In the genomic region with DNA sequence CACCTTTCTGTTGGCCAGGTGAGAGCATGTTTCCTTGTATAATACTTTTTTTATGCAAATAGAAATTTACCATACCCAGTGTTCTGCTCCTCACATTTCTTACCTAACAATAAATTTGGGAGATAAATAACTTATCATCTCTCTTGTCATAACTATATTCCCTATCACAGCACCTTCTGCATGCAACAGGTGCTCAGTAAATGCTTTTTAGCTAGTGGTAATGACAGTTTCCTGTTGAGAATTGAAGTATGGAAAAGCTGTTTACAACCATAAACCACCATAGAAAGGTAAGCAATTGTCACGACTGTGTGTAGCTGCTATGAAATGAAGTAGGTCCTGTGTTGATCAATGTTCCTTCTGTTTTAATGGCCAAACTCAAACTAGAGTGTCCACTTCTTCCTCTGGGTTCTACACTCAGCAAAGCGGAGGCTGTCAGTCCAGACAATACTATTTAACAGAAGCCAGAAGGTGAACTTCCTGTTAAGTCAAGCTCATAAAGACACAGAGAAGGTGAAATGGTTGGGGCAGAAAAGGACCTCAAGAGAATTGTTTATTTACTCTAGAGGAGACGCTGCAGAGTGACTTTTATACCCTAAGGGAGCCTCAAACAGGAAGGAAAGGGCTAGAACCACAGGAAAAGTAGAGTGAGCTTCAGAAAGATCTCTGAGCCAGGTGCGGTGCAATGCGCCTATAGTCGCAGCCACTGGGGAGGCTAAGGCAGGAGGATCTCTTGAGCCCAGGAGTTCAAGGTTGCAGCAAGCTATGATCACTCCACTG, we compare ENCODE assay signal across 12 cellular contexts.
DNase-seq lines count a peak whose midpoint lies in the region; ATAC-seq and TF ChIP-seq lines count a peak whose summit lies in the region.
"Had no signal": no experiment of that assay in that cellular context is flagged by ENCODE, and none has a peak within 500 bp of the region (broad histone marks: within the 10 kb centered on the region; RNA-seq: fewer than 3 reads in every experiment).

No MANE protein-coding gene starts in this region.

- DNase-seq in activated naive CD4-positive, alpha-beta T cell treated with anti-CD3 and anti-CD28 coated beads for 36 hours, result peak; percentile 7
- DNase-seq in activated naive CD4-positive, alpha-beta T cell (lab: John Stamatoyannopoulos, UW), result no peak
- peak; percentile 24 for DNase-seq in OCI-LY7 (ENCODE audit: low spot score)
- DNase-seq in naive thymus-derived CD8-positive, alpha-beta T cell, result peak in 2 of 10 donors; percentile 8 to 30
- DNase-seq in smooth muscle cell (lab: John Stamatoyannopoulos, UW; ENCODE audit: unreplicated experiment), result no peak
- DNase-seq in GM23248, result no peak
- no peak for DNase-seq in SW 1271 (lab: John Stamatoyannopoulos, UW)
- DNase-seq: NCI-H1930, SIG-M5 had no signal

- POLR2A ChIA-PET in OCI-LY7 (lab: Charles Lee), result interaction anchor here (0.5 to 0.6 kb wide), 3 partner anchors 47 to 392 kb away, joined by 3 to 5 read pairs (median 3); no protein-coding TSS in a partner anchor
- POLR2A ChIA-PET in naive thymus-derived CD8-positive, alpha-beta T cell (lab: Charles Lee), result interaction anchor here (0.6 to 0.9 kb wide), 2 partner anchors 9 to 469 kb away, joined by 3 to 4 read pairs; no protein-coding TSS in a partner anchor

- 89% methylated on average over 6 of the region's 6 CpGs for whole genome bisulfite sequencing in smooth muscle cell (ENCODE audit: low lambda C conversion rate)
- WGBS in GM23248 (ENCODE audit: low coverage in 1 of 2, low lambda C conversion rate in 2 of 2, missing lambda C conversion rate in 2 of 2), 2 experiments, result 71 to 75% methylated on average over 6 of the region's 6 CpGs

- peak; percentile 57 for ATAC-seq in GM21447 (IDR thresholded peaks at IDR 0.05; ENCODE audit: unreplicated experiment)
- peak in 1 of 2 donors; percentile 69 for ATAC-seq in naive thymus-derived CD8-positive, alpha-beta T cell
- ATAC-seq: gastroesophageal sphincter had no signal

- H3K36me3 ChIP-seq in OCI-LY7 (ENCODE audit: insufficient read depth, low read length) (no peaks in the 10 kb centered on the region), smooth muscle cell (ENCODE audit: low read depth) (no peaks in the 10 kb centered on the region), GM23248 (ENCODE audit: low read depth) (no peaks in the 10 kb centered on the region)
- H3K36me3 ChIP-seq: gastroesophageal sphincter, prostate gland had no signal

- H3K9me2 ChIP-seq in OCI-LY7 (ENCODE audit: insufficient read depth, low read length) (no peaks in the 10 kb centered on the region), GM23248 (ENCODE audit: insufficient read depth) (no peaks in the 10 kb centered on the region)

- H3K27me3 ChIP-seq in smooth muscle cell (ENCODE audit: low read depth), result no peaks in the 10 kb centered on the region
- 0 out of 2 replicates have a peak, but pooled peaks cover 6% of the 10 kb centered on the region for H3K27me3 ChIP-seq in GM23248 (replicated peaks; ENCODE audit: insufficient read depth)
- H3K27me3 ChIP-seq: gastroesophageal sphincter had no signal

- no TSS peak for BruUV-seq in OCI-LY7 (replicated peaks; lab: Mats Ljungman, UMichigan)

- H3K4me1 ChIP-seq in OCI-LY7 (ENCODE audit: insufficient read depth, low read length, poor library complexity, severe bottlenecking) (no peaks in the 10 kb centered on the region), smooth muscle cell (ENCODE audit: low read depth) (no peaks in the 10 kb centered on the region), GM23248 (ENCODE audit: insufficient read depth) (no peaks in the 10 kb centered on the region)
- H3K4me1 ChIP-seq: gastroesophageal sphincter, prostate gland had no signal

- H3K79me2 ChIP-seq in OCI-LY7 (ENCODE audit: insufficient read depth, low read depth, low read length) (no peaks in the 10 kb centered on the region), smooth muscle cell (ENCODE audit: low read depth) (no peaks in the 10 kb centered on the region), GM23248 (ENCODE audit: insufficient read depth) (no peaks in the 10 kb centered on the region)

- H3F3A ChIP-seq in smooth muscle cell (ENCODE audit: low read depth) (no peaks in the 10 kb centered on the region), GM23248 (ENCODE audit: insufficient read depth) (no peaks in the 10 kb centered on the region)

- H3K4me2 ChIP-seq in OCI-LY7 (ENCODE audit: low read length), result peak overlapping the region; percentile 7; the same call in 1 of the 2 replicates
- H3K4me2 ChIP-seq in smooth muscle cell, result no peak overlapping the region
- H3K4me2 ChIP-seq in GM23248 (ENCODE audit: unreplicated experiment), result no peak overlapping the region

- H3K4me3 ChIP-seq in OCI-LY7 (ENCODE audit: low read depth, low read length, poor library complexity, severe bottlenecking) (no peak overlapping the region), smooth muscle cell (no peak overlapping the region), GM23248 (no peak overlapping the region)
- H3K4me3 ChIP-seq: gastroesophageal sphincter, prostate gland had no signal

- no peaks in the 10 kb centered on the region for H3K36me3 Mint-ChIP-seq in activated naive CD4-positive, alpha-beta T cell treated with anti-CD3 and anti-CD28 coated beads for 36 hours (ENCODE audit: low read depth)
- H3K36me3 Mint-ChIP-seq in naive thymus-derived CD8-positive, alpha-beta T cell, result no peaks in the 10 kb centered on the region

- H3K27ac Mint-ChIP-seq in activated naive CD4-positive, alpha-beta T cell treated with anti-CD3 and anti-CD28 coated beads for 36 hours, result no peak overlapping the region
- peak overlapping the region; percentile 29 to 88 (median 42) for H3K27ac Mint-ChIP-seq in naive thymus-derived CD8-positive, alpha-beta T cell

- no peaks in the 10 kb centered on the region for H3K27me3 Mint-ChIP-seq in activated naive CD4-positive, alpha-beta T cell treated with anti-CD3 and anti-CD28 coated beads for 36 hours (ENCODE audit: low read depth)
- no peaks in the 10 kb centered on the region for H3K27me3 Mint-ChIP-seq in naive thymus-derived CD8-positive, alpha-beta T cell

- H3K27ac ChIP-seq in OCI-LY7 (ENCODE audit: low read depth, low read length, poor library complexity, severe bottlenecking), result no peak overlapping the region
- no peak overlapping the region for H3K27ac ChIP-seq in smooth muscle cell (ENCODE audit: low read depth)
- H3K27ac ChIP-seq in GM23248, result no peak overlapping the region
- H3K27ac ChIP-seq: gastroesophageal sphincter had no signal

- CTCF ChIA-PET in activated naive CD4-positive, alpha-beta T cell treated with anti-CD3 and anti-CD28 coated beads for 36 hours (lab: Charles Lee), result interaction anchor here (0.9 kb wide), 1 partner anchor 114 kb away, joined by 3 read pairs; no protein-coding TSS in a partner anchor
- CTCF ChIA-PET in OCI-LY7 (lab: Charles Lee; ENCODE audit: unreplicated experiment), result no interaction called here

- no peak for TF ChIP-seq CTCF in OCI-LY7 (conservative IDR thresholded peaks at IDR 0.05; ENCODE audit: low read length)
- TF ChIP-seq CTCF in smooth muscle cell (IDR thresholded peaks at IDR 0.05; ENCODE audit: borderline replicate concordance, insufficient read depth, poor library complexity, severe bottlenecking), result no peak

- intact Hi-C loops in activated naive CD4-positive, alpha-beta T cell treated with anti-CD3 and anti-CD28 coated beads for 36 hours (cut with micrococcal nuclease), result no loop called here
- intact Hi-C loops in OCI-LY7 (cut with micrococcal nuclease; ENCODE audit: unreplicated experiment), result no loop called here

- H2AFZ ChIP-seq in OCI-LY7 (ENCODE audit: low read length) (peak overlapping the region; percentile 2; the same call in 1 of the 2 replicates), smooth muscle cell (ENCODE audit: low read depth) (no peak overlapping the region), GM23248 (no peak overlapping the region)

- H3K4me3 Mint-ChIP-seq in activated naive CD4-positive, alpha-beta T cell treated with anti-CD3 and anti-CD28 coated beads for 36 hours, result no peak overlapping the region
- H3K4me3 Mint-ChIP-seq in naive thymus-derived CD8-positive, alpha-beta T cell, result peak overlapping the region in 8 of 10 donors; percentile 0 to 64 (median 56)

- H4K20me1 ChIP-seq in OCI-LY7 (ENCODE audit: insufficient read depth, low read length), result no peaks in the 10 kb centered on the region
- H4K20me1 ChIP-seq in smooth muscle cell (ENCODE audit: low read depth), result no peaks in the 10 kb centered on the region
- H4K20me1 ChIP-seq in GM23248 (ENCODE audit: insufficient read depth), result no peaks in the 10 kb centered on the region

- H3K9ac ChIP-seq in smooth muscle cell (ENCODE audit: low read depth) (no peak overlapping the region), GM23248 (no peak overlapping the region)

- H3K4me1 Mint-ChIP-seq in activated naive CD4-positive, alpha-beta T cell treated with anti-CD3 and anti-CD28 coated beads for 36 hours (ENCODE audit: low read depth), result peaks cover 19% of the 10 kb centered on the region
- peaks cover 23 to 32% (median 27%) of the 10 kb centered on the region in 4 donors for H3K4me1 Mint-ChIP-seq in naive thymus-derived CD8-positive, alpha-beta T cell

- in situ Hi-C loops in GM23248 (cut with MboI), result no loop called here

- peaks cover 10% of the 10 kb centered on the region for H3K9me3 Mint-ChIP-seq in activated naive CD4-positive, alpha-beta T cell treated with anti-CD3 and anti-CD28 coated beads for 36 hours
- H3K9me3 Mint-ChIP-seq in naive thymus-derived CD8-positive, alpha-beta T cell, result peaks cover 0 to 6% (median 0%) of the 10 kb centered on the region in 9 donors

- H3K9me3 ChIP-seq in OCI-LY7 (ENCODE audit: low read length), result no peaks in the 10 kb centered on the region
- H3K9me3 ChIP-seq in smooth muscle cell (replicated peaks; ENCODE audit: low read depth), result no peaks in the 10 kb centered on the region
- H3K9me3 ChIP-seq in GM23248 (ENCODE audit: low read depth), result no peaks in the 10 kb centered on the region
- H3K9me3 ChIP-seq: prostate gland had no signal

Comparison
In these comparisons a context has a peak if more than half of its experiments do, and no peak if none do; other contexts are left out.
1. DNase-seq: peak in activated naive CD4-positive, alpha-beta T cell treated with anti-CD3 and anti-CD28 coated beads for 36 hours (single experiment) and OCI-LY7 (single experiment); none in activated naive CD4-positive, alpha-beta T cell (0 of 4), smooth muscle cell (single experiment), GM23248 (single experiment) and SW 1271 (0 of 2).